ENCODE assay signal across 21 cellular contexts in the genomic region with DNA sequence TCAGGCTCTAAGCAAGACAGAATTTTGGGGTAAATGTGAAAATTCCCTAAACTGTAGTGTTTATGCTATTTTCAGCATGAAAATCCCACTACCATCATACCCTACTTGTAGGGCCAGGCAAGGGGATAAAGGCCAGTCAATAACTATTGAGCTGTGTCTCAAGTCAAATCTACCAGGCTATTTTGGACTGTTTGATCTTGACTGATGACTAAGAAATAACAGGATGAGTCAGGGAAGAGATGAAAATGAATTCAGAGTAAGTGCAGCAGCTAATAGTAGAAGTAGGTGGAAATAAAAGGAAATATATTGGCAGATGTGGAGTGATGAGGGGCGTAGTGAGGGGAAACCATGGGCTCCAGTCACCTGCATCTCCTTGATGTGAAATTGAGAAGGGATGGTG.
DNase-seq lines count a peak whose midpoint lies in the region; TF ChIP-seq lines count a peak whose summit lies in the region.
"Had no signal": no experiment of that assay in that cellular context is flagged by ENCODE, and none has a peak within 500 bp of the region (broad histone marks: within the 10 kb centered on the region; RNA-seq: fewer than 3 reads in every experiment).

No MANE protein-coding gene starts in this region.

- WGBS in mammary epithelial cell (ENCODE audit: low coverage, missing lambda C conversion rate), result 58% methylated on average over 1 of the region's 1 CpG

- CTCF ChIA-PET in mammary epithelial cell (lab: Charles Lee; ENCODE audit: low non-redundant PET), result interaction anchor here (0.7 to 1.0 kb wide), 2 partner anchors 136 to 420 kb away, joined by 3 to 5 read pairs; no protein-coding TSS in a partner anchor

- no peaks in the 10 kb centered on the region for H3K27me3 Mint-ChIP-seq in nephron (ENCODE audit: low read depth)
- H3K27me3 Mint-ChIP-seq: central memory CD8-positive, alpha-beta T cell had no signal

- no TSS peak for BruUV-seq in mammary epithelial cell (replicated peaks; lab: Mats Ljungman, UMichigan)

- H3K4me1 Mint-ChIP-seq in nephron, result peaks cover 18% of the 10 kb centered on the region
- H3K4me1 Mint-ChIP-seq: central memory CD8-positive, alpha-beta T cell had no signal

- no peaks in the 10 kb centered on the region for H3K9me3 ChIP-seq in mammary epithelial cell (replicated peaks; ENCODE audit: insufficient read depth, low read length)
- H3K9me3 ChIP-seq: Caco-2 had no signal

- no peak overlapping the region for H3K9ac ChIP-seq in mammary epithelial cell (ENCODE audit: insufficient read depth, low read length)
- H3K9ac ChIP-seq: parathyroid adenoma had no signal

- H3K4me2 ChIP-seq in mammary epithelial cell (ENCODE audit: insufficient read depth, low read depth, low read length), result no peak overlapping the region

- no peak overlapping the region for H3K4me3 Mint-ChIP-seq in nephron
- H3K4me3 Mint-ChIP-seq: activated CD8-positive, alpha-beta T cell treated with anti-CD3 and anti-CD28 coated beads for 36 hours; central memory CD8-positive, alpha-beta T cell; mesothelial cell of epicardium; natural killer cell treated with Interleukin-12 subunit alpha and Interleukin-12 subunit beta and Interleukin-15 and Interleukin-18, amount 100 ng/mL, for 72 hours had no signal

- in situ Hi-C loops in mammary epithelial cell (cut with MboI; ENCODE audit: low sequenced_read_pairs in 2 of 2), result loop anchor here in 1 of 2 donors (10.0 to 25.0 kb wide), 4 partner anchors 166 to 538 kb away; a partner anchor contains a TSS
- in situ Hi-C loops in GM13977 (cut with MboI; ENCODE audit: low pct_unique_long_range_greater_than_20kb, low sequenced_read_pairs, unreplicated experiment), result no loop called here
- in situ Hi-C loops in G401 (cut with HindIII; ENCODE audit: low sequenced_read_pairs), result no loop called here

- TF ChIP-seq CTCF in mammary epithelial cell (conservative IDR thresholded peaks at IDR 0.05 in 1 of 2, IDR thresholded peaks at IDR 0.05 in 1 of 2; ENCODE audit: extremely low read depth in 1 of 2, insufficient read depth in 1 of 2, low read depth in 1 of 2, low read length in 2 of 2) (no peak), nephron (IDR thresholded peaks at IDR 0.05; ENCODE audit: unreplicated experiment in 3 of 3) (no peak), GM13977 (IDR thresholded peaks at IDR 0.05; ENCODE audit: extremely low read depth, insufficient read depth, missing control alignments) (no peak)

- H3K36me3 ChIP-seq in mammary epithelial cell (ENCODE audit: insufficient read depth, low read length), result no peaks in the 10 kb centered on the region

- H3K27ac Mint-ChIP-seq in nephron, result peak overlapping the region in 2 of 3 experiments; percentile 1 to 76
- H3K27ac Mint-ChIP-seq: activated CD8-positive, alpha-beta T cell treated with anti-CD3 and anti-CD28 coated beads for 36 hours; mesothelial cell of epicardium; natural killer cell treated with Interleukin-12 subunit alpha and Interleukin-12 subunit beta and Interleukin-15 and Interleukin-18, amount 100 ng/mL, for 72 hours had no signal

- intact Hi-C loops in mammary epithelial cell (cut with micrococcal nuclease), result loop anchor here (2.0 to 10.0 kb wide), 3 partner anchors 420 to 634 kb away; no protein-coding TSS in a partner anchor

- H3K36me3 Mint-ChIP-seq in nephron (ENCODE audit: low read depth), result no peaks in the 10 kb centered on the region
- H3K36me3 Mint-ChIP-seq: mesothelial cell of epicardium; natural killer cell treated with Interleukin-12 subunit alpha and Interleukin-12 subunit beta and Interleukin-15 and Interleukin-18, amount 100 ng/mL, for 72 hours had no signal

- H3K4me3 ChIP-seq in mammary epithelial cell (replicated peaks in 1 of 3; ENCODE audit: insufficient read depth in 1 of 3, low read depth in 2 of 3, low read length in 3 of 3), result no peak overlapping the region

- dilution Hi-C loops in mammary epithelial cell (cut with HindIII; ENCODE audit: low sequenced_read_pairs), result no loop called here

- DNase-seq in EL (peak; percentile 48), LHCN-M2 (ENCODE audit: low read depth) (peak; percentile 61), mammary epithelial cell (peak; percentile 47), CD1c-positive myeloid dendritic cell (ENCODE audit: extremely low spot score) (no peak), GM13977 (ENCODE audit: low spot score) (no peak), G401 (ENCODE audit: low spot score) (no peak), COR-L47 (lab: John Stamatoyannopoulos, UW) (no peak)
- DNase-seq: activated CD8-positive, alpha-beta T cell treated with anti-CD3 and anti-CD28 coated beads for 36 hours; AML-193; Caco-2; erythroblast; left colon; NCI-H524; small intestine; stimulated activated naive CD4-positive, alpha-beta T cell; T-helper 9 cell had no signal

- no peaks in the 10 kb centered on the region for H4K20me1 ChIP-seq in mammary epithelial cell (ENCODE audit: insufficient read depth, low read length)

- no peaks in the 10 kb centered on the region for H3K27me3 ChIP-seq in mammary epithelial cell (ENCODE audit: insufficient read depth, low read length)

- H3K27ac ChIP-seq in mammary epithelial cell (ENCODE audit: insufficient read depth, low read depth, low read length), result no peak overlapping the region
- H3K27ac ChIP-seq: parathyroid adenoma had no signal

- no peaks in the 10 kb centered on the region for H3K9me3 Mint-ChIP-seq in nephron
- H3K9me3 Mint-ChIP-seq: activated CD8-positive, alpha-beta T cell treated with anti-CD3 and anti-CD28 coated beads for 36 hours; central memory CD8-positive, alpha-beta T cell; natural killer cell treated with Interleukin-12 subunit alpha and Interleukin-12 subunit beta and Interleukin-15 and Interleukin-18, amount 100 ng/mL, for 72 hours had no signal

- no peak overlapping the region for H2AFZ ChIP-seq in mammary epithelial cell (ENCODE audit: low read depth, low read length)
- H2AFZ ChIP-seq: parathyroid adenoma had no signal

- H3K79me2 ChIP-seq in mammary epithelial cell (ENCODE audit: insufficient read depth, low read length), result no peaks in the 10 kb centered on the region
- H3K79me2 ChIP-seq: parathyroid adenoma had no signal

- H3K4me1 ChIP-seq in mammary epithelial cell (ENCODE audit: insufficient read depth, low read length), result peaks cover 21% of the 10 kb centered on the region
- H3K4me1 ChIP-seq: parathyroid adenoma had no signal

Comparison
In these comparisons a context has a peak if more than half of its experiments do, and no peak if none do; other contexts are left out.
1. DNase-seq: peak in EL (single experiment), LHCN-M2 (single experiment) and mammary epithelial cell (single experiment); none in CD1c-positive myeloid dendritic cell (single experiment), GM13977 (single experiment), G401 (single experiment) and COR-L47 (single experiment).